ENCODE assay signal across 24 cellular contexts in the genomic region with DNA sequence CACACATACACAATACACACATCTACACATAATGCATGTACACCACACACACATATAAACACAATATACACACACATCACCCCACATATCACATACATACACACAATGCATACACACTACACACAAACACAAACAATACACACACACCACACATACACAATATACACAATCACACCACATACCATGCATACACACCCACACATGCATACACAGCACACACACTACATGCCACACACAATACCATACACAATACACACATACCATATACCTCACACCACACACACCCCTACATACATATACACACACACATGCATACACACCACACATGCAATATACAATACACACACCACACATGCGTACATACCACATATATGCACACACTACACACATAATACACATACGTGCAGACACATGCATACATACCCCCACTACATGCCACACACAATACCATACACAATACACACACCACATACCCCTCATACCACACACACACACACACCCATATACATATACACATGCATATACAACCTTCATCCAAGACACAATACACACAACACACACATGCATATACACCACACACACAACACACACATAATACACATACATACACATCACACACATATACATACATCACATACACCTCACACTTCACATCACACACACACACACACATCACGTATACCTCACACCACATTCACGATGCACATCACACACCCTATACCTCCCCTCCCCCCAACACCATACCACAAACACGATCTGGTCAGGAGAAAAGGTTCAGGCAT.
"Had no signal": no experiment of that assay in that cellular context is flagged by ENCODE, and none has a peak within 500 bp of the region (broad histone marks: within the 10 kb centered on the region; RNA-seq: fewer than 3 reads in every experiment).

No MANE protein-coding gene starts in this region.

- H3K27ac Mint-ChIP-seq: activated B cell treated with CpG ODN at 0.5 μM for 24 hours; activated CD4-positive, alpha-beta memory T cell treated with anti-CD3 and anti-CD28 coated beads, Interleukin-2, amount 10 ng/mL, durations not matched to agents 7 days and 5 days; activated naive CD8-positive, alpha-beta T cell treated with anti-CD3 and anti-CD28 coated beads, Interleukin-2, amount 10 ng/mL, durations not matched to agents 7 days and 5 days; T-cell had no signal

- H3K36me3 Mint-ChIP-seq: activated naive CD8-positive, alpha-beta T cell treated with anti-CD3 and anti-CD28 coated beads, Interleukin-2, amount 10 ng/mL, durations not matched to agents 7 days and 5 days; T-cell had no signal

- H3K4me1 ChIP-seq: adrenal gland had no signal

- H3K27me3 ChIP-seq: adrenal gland had no signal

- H3K4me3 Mint-ChIP-seq: activated B cell treated with CpG ODN at 0.5 μM for 24 hours; activated CD4-positive, alpha-beta memory T cell treated with anti-CD3 and anti-CD28 coated beads, Interleukin-2, amount 10 ng/mL, durations not matched to agents 7 days and 5 days; activated naive CD8-positive, alpha-beta T cell treated with anti-CD3 and anti-CD28 coated beads, Interleukin-2, amount 10 ng/mL, durations not matched to agents 7 days and 5 days; T-cell had no signal

- ATAC-seq: Panc1, Right ventricle myocardium inferior, T-cell had no signal

- DNase-seq: activated B cell treated with CpG ODN at 0.5 μM for 24 hours; activated CD4-positive, alpha-beta memory T cell treated with anti-CD3 and anti-CD28 coated beads, Interleukin-2, amount 10 ng/mL, durations not matched to agents 7 days and 5 days; activated CD4-positive, alpha-beta T cell treated with anti-CD3 and anti-CD28 coated beads for 1 hour; activated CD4-positive, alpha-beta T cell treated with anti-CD3 and anti-CD28 coated beads, Interleukin-2, amount 50 U/mL, for 1 hour; activated naive CD4-positive, alpha-beta T cell treated with anti-CD3 and anti-CD28 coated beads, Interleukin-2, amount 50 U/mL, for 16 hours; activated naive CD8-positive, alpha-beta T cell treated with anti-CD3 and anti-CD28 coated beads, Interleukin-2, amount 10 ng/mL, durations not matched to agents 7 days and 5 days; activated T-cell treated with anti-CD3 and anti-CD28 coated beads for 4 hours; adrenal gland; anterior cingulate cortex; caudate nucleus; NCI-H1092; NCI-H2029; NCI-H345; NCI-H510A; NCI-H526 treated with DMSO at 0.1 percent for 48 hours; NK-92 treated with Interleukin-12 subunit alpha and Interleukin-12 subunit beta, amount 100 ng/mL, for 24 hours; OCI-M1; RPMI8226; T-cell; T-helper 2 cell; T1000 had no signal

- H3K27ac ChIP-seq: adrenal gland, SK-N-MC had no signal

- H3K9me3 ChIP-seq: adrenal gland had no signal

- H3K9me3 Mint-ChIP-seq: activated B cell treated with CpG ODN at 0.5 μM for 24 hours; activated CD4-positive, alpha-beta memory T cell treated with anti-CD3 and anti-CD28 coated beads, Interleukin-2, amount 10 ng/mL, durations not matched to agents 7 days and 5 days; activated naive CD8-positive, alpha-beta T cell treated with anti-CD3 and anti-CD28 coated beads, Interleukin-2, amount 10 ng/mL, durations not matched to agents 7 days and 5 days; T-cell had no signal

- H3K4me1 Mint-ChIP-seq: activated B cell treated with CpG ODN at 0.5 μM for 24 hours; activated CD4-positive, alpha-beta memory T cell treated with anti-CD3 and anti-CD28 coated beads, Interleukin-2, amount 10 ng/mL, durations not matched to agents 7 days and 5 days; activated naive CD8-positive, alpha-beta T cell treated with anti-CD3 and anti-CD28 coated beads, Interleukin-2, amount 10 ng/mL, durations not matched to agents 7 days and 5 days; T-cell had no signal

- H3K4me3 ChIP-seq: adrenal gland, SK-N-MC had no signal

- H3K36me3 ChIP-seq: adrenal gland had no signal
